ENCODE assay signal across 8 cellular contexts in the genomic region with DNA sequence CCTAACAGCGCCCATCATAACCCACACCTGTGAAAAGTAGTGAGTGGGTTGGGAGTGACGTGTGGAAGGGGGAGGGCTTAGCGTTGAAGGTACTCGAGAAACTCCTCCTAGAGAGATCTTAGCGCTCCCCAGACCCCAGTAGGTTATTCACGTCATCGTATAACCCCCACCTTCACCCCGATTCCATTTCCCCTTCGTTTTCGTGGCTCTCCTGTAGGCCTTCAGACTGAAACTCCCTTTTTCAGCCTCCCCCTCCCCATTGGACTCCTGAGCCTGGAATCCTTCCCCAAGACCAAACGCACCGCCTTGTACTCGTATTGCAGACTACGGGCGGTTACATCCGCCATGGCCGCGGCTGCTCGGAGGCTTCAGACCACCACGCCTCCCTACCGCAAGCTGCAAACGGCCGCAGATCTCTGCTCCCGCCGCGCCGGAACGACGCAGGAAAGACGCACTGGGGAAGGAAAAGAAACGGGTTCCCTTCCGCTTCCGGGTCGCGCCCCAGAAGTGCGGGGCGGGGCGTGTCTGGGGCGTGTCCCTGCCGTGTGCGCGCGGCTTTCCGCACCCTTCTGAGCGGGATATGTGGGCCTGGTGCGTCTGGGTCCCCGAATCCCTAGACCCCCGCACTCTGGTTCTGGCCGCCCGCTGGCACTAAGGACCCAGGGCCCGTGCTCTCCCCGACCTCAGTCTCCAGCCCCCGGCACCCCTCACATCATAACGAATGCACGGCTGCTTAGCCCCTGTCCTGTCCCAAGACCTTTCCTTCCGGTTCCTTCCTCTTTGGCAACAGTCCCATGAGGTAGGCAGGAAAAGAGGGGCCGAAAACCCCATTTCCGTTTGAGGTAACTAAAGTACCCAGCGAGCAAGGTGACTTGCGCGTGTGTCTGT. TPM values are rescaled to one million over a fixed set of nuclear protein-coding genes. Genes with fewer than 3 reads are reported as not detected.
DNase-seq lines count a peak whose midpoint lies in the region; ATAC-seq, FAIRE-seq and TF ChIP-seq lines count a peak whose summit lies in the region.

A gene (minus strand): TSS at position 456 of the 888 bp plus-strand sequence. CDS start 109 bp downstream, at position 347.

- DNase-seq in AG08396 (ENCODE audit: low spot score) (peak; percentile 90), NCI-H345 (lab: John Stamatoyannopoulos, UW) (peak; percentile 92), WTC11 (ENCODE audit: low spot score) (peak; percentile 85), mammary epithelial cell (peak; percentile 84), iPS-NIHi7 (ENCODE audit: extremely low spot score) (peak; percentile 92), small intestine (peak; percentile 91)

- intact Hi-C loops in mammary epithelial cell (cut with micrococcal nuclease) = loop anchor here (1.0 kb wide), 3 partner anchors 25 to 204 kb away; no protein-coding TSS in a partner anchor

- H3K36me3 ChIP-seq in mammary epithelial cell (ENCODE audit: insufficient read depth, low read length) (peaks cover 25% of the 10 kb centered on the region), small intestine (ENCODE audit: control insufficient read depth in 2 of 2, insufficient read depth in 2 of 2, low read length in 2 of 2) (peaks cover 12 to 18% of the 10 kb centered on the region in 2 donors)

- in situ Hi-C loops in mammary epithelial cell (cut with MboI; ENCODE audit: low sequenced_read_pairs in 2 of 2) = loop anchor here in 1 of 2 donors (25.0 kb wide), 1 partner anchor 207 kb away; a partner anchor contains a TSS

- H3K79me2 ChIP-seq in mammary epithelial cell (ENCODE audit: insufficient read depth, low read length) = peaks cover 46% of the 10 kb centered on the region

- BruUV-seq in mammary epithelial cell (replicated peaks; lab: Mats Ljungman, UMichigan) = TSS peak; percentile 66

- H4K20me1 ChIP-seq in mammary epithelial cell (ENCODE audit: insufficient read depth, low read length) = no peaks in the 10 kb centered on the region

- H3K36me3 Mint-ChIP-seq in WTC11 = peaks cover 42% of the 10 kb centered on the region

- no peaks in the 10 kb centered on the region for H3K9me3 Mint-ChIP-seq in WTC11

- peaks cover 15% of the 10 kb centered on the region for H3K4me1 ChIP-seq in mammary epithelial cell (ENCODE audit: insufficient read depth, low read length)
- peaks cover 2 to 4% of the 10 kb centered on the region in 2 donors for H3K4me1 ChIP-seq in small intestine (ENCODE audit: control insufficient read depth in 2 of 2, insufficient read depth in 1 of 2, low read depth in 1 of 2, low read length in 1 of 2)

- TF ChIP-seq CTCF in WTC11 (IDR thresholded peaks at IDR 0.05) (no peak), mammary epithelial cell (conservative IDR thresholded peaks at IDR 0.05 in 1 of 2, IDR thresholded peaks at IDR 0.05 in 1 of 2; ENCODE audit: extremely low read depth in 1 of 2, insufficient read depth in 1 of 2, low read depth in 1 of 2, low read length in 2 of 2) (no peak)

- peaks cover 24% of the 10 kb centered on the region for H3K4me1 Mint-ChIP-seq in WTC11

- peak within 1 kb of the TSS; percentile 100 for H3K4me3 Mint-ChIP-seq in WTC11

- peak within 1 kb of the TSS; percentile 98 for H2AFZ ChIP-seq in mammary epithelial cell (ENCODE audit: low read depth, low read length)

- peak; percentile 94 for ATAC-seq in GM19023 (IDR thresholded peaks at IDR 0.05; ENCODE audit: unreplicated experiment)
- ATAC-seq in HG03196 (IDR thresholded peaks at IDR 0.05; ENCODE audit: unreplicated experiment) = peak; percentile 74
- ATAC-seq in WTC11 = peak; percentile 95

- no peaks in the 10 kb centered on the region; the same call in 1 of the 2 replicates for H3K27me3 Mint-ChIP-seq in WTC11 (ENCODE audit: low read depth)

- no peaks in the 10 kb centered on the region for H3K9me3 ChIP-seq in mammary epithelial cell (replicated peaks; ENCODE audit: insufficient read depth, low read length)
- no peaks in the 10 kb centered on the region for H3K9me3 ChIP-seq in small intestine (ENCODE audit: control insufficient read depth, low read depth)

- peak within 1 kb of the TSS; percentile 74 for H3K4me2 ChIP-seq in mammary epithelial cell (ENCODE audit: insufficient read depth, low read depth, low read length)

- CTCF ChIA-PET in WTC11 (lab: Charles Lee) = interaction anchor here (0.6 to 1.7 kb wide), 6 partner anchors 16 to 213 kb away, joined by 3 to 7 read pairs (median 4); a partner anchor contains a TSS
- CTCF ChIA-PET in mammary epithelial cell (lab: Charles Lee; ENCODE audit: low non-redundant PET) = no interaction called here

- H3K27me3 ChIP-seq in mammary epithelial cell (ENCODE audit: insufficient read depth, low read length) = no peaks in the 10 kb centered on the region
- H3K27me3 ChIP-seq in small intestine (ENCODE audit: control insufficient read depth in 2 of 2, insufficient read depth in 2 of 2, low read length in 2 of 2) = no peaks in the 10 kb centered on the region

- peak within 1 kb of the TSS; percentile 88 for H3K9ac ChIP-seq in mammary epithelial cell (ENCODE audit: insufficient read depth, low read length)

- peak within 1 kb of the TSS; percentile 99 for H3K27ac Mint-ChIP-seq in WTC11

- peak within 1 kb of the TSS; percentile 79 for H3K27ac ChIP-seq in mammary epithelial cell (ENCODE audit: insufficient read depth, low read depth, low read length)
- H3K27ac ChIP-seq in small intestine (ENCODE audit: low read depth in 1 of 2, low read length in 1 of 2) = peak within 1 kb of the TSS; percentile 56 to 85

- H3K4me3 ChIP-seq in mammary epithelial cell (replicated peaks in 1 of 3; ENCODE audit: insufficient read depth in 1 of 3, low read depth in 2 of 3, low read length in 3 of 3) = peak within 1 kb of the TSS; percentile 74 to 97 (median 84)
- H3K4me3 ChIP-seq in small intestine (ENCODE audit: low read depth in 1 of 2, low read length in 2 of 2) = peak within 1 kb of the TSS; percentile 55 to 83

- dilution Hi-C loops in mammary epithelial cell (cut with HindIII; ENCODE audit: low sequenced_read_pairs) = no loop called here

- FAIRE-seq in small intestine (lab: Jason Lieb, UNC) = no peak

- POLR2A ChIA-PET in WTC11 (lab: Charles Lee) = interaction anchor here (0.6 to 1.1 kb wide), 4 partner anchors 16 to 528 kb away, joined by 3 to 8 read pairs (median 5); a partner anchor contains a TSS

- WGBS in mammary epithelial cell (ENCODE audit: low coverage, missing lambda C conversion rate) = 3% methylated on average over 21 of the region's 61 CpGs
- WGBS in small intestine, 3 donors = 1% methylated on average over 58 to 61 of the region's 61 CpGs

TF ChIP-seq in WTC11, 78 proteins besides CTCF, POLR2A, EP300 and RAD21 (continues in another document):
- TF ChIP-seq GABPB1 (CRISPR knock-in tag; IDR thresholded peaks at IDR 0.05) (peak; percentile 94), NR2C2 (CRISPR knock-in tag; IDR thresholded peaks at IDR 0.05) (peak; percentile 99), CREM (CRISPR knock-in tag; IDR thresholded peaks at IDR 0.05) (peak; percentile 87; the same call in 1 of the 2 replicates), JUN (CRISPR knock-in tag; IDR thresholded peaks at IDR 0.05) (0 out of 2 replicates have a peak, but pooled peaks have one; percentile 13), OVOL2 (CRISPR knock-in tag; IDR thresholded peaks at IDR 0.05; ENCODE audit: borderline replicate concordance) (no peak), ZNF232 (CRISPR knock-in tag; IDR thresholded peaks at IDR 0.05) (peak; percentile 84), CREB1 (CRISPR knock-in tag; IDR thresholded peaks at IDR 0.05) (0 out of 2 replicates have a peak, but pooled peaks have one; percentile 37), FOXP1 (CRISPR knock-in tag; IDR thresholded peaks at IDR 0.05; ENCODE audit: borderline replicate concordance) (peak; percentile 65; the same call in 1 of the 2 replicates), TP53 (CRISPR knock-in tag; IDR thresholded peaks at IDR 0.05) (0 out of 2 replicates have a peak, but pooled peaks have one; percentile 68), NFE2L1 (CRISPR knock-in tag; IDR thresholded peaks at IDR 0.05) (peak; percentile 57; the same call in 1 of the 2 replicates)
- TF ChIP-seq, protein P1, sequence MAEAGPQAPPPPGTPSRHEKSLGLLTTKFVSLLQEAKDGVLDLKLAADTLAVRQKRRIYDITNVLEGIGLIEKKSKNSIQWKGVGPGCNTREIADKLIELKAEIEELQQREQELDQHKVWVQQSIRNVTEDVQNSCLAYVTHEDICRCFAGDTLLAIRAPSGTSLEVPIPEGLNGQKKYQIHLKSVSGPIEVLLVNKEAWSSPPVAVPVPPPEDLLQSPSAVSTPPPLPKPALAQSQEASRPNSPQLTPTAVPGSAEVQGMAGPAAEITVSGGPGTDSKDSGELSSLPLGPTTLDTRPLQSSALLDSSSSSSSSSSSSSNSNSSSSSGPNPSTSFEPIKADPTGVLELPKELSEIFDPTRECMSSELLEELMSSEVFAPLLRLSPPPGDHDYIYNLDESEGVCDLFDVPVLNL (CRISPR knock-in tag; IDR thresholded peaks at IDR 0.05; ENCODE audit: borderline replicate concordance, low read depth) = 0 out of 2 replicates have a peak, but pooled peaks have one; percentile 54
- TF ChIP-seq, protein P2, sequence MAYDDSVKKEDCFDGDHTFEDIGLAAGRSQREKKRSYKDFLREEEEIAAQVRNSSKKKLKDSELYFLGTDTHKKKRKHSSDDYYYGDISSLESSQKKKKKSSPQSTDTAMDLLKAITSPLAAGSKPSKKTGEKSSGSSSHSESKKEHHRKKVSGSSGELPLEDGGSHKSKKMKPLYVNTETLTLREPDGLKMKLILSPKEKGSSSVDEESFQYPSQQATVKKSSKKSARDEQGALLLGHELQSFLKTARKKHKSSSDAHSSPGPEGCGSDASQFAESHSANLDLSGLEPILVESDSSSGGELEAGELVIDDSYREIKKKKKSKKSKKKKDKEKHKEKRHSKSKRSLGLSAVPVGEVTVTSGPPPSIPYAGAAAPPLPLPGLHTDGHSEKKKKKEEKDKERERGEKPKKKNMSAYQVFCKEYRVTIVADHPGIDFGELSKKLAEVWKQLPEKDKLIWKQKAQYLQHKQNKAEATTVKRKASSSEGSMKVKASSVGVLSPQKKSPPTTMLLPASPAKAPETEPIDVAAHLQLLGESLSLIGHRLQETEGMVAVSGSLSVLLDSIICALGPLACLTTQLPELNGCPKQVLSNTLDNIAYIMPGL (CRISPR knock-in tag; IDR thresholded peaks at IDR 0.05) = peak; percentile 70; the same call in 1 of the 2 replicates

RNA-seq across cellular contexts. Expression of the gene that starts here (rescaled TPM):
- total RNA-seq in WTC11 (2021) (194 to 226 TPM (median 201 TPM) in 3 replicates), mammary epithelial cell (10 to 100 TPM; 45.5 to 93.8 TPM)
- polyA plus RNA-seq in mammary epithelial cell (108 TPM), small intestine (10 to 100 TPM; 55.4 to 72.0 (median 61.7) TPM)
- 191 TPM for polyA minus RNA-seq in mammary epithelial cell

Comparison
In these comparisons a context has a peak if more than half of its experiments do, and no peak if none do; other contexts are left out.
1. Peak in every context shown above with its lines: DNase-seq, ATAC-seq, H3K4me3 ChIP-seq and H3K27ac ChIP-seq.